In the genomic region with DNA sequence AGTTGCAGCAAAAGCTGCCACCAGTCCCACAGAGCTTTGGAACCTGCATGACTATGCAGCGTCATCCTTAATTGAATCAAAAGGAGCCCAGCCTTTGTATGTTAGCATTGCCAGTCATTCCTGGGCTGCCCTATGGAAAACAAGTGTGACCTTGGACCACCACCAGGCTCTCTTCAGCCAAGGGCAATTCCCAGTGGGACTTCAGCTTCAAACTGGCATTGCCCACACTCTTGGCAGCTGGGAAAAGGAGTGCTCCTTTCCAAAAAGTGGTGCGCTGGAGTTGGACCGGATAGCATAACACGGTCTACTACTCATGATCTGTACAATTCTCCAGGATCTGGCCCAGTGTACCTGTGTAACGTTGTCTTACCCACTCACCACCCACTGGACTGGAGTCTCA, we compare ENCODE assay signal across 33 cellular contexts.
"Had no signal": no experiment of that assay in that cellular context is flagged by ENCODE, and none has a peak within 500 bp of the region (broad histone marks: within the 10 kb centered on the region; RNA-seq: fewer than 3 reads in every experiment).

No MANE protein-coding gene starts in this region.

- H3K36me3 ChIP-seq: adrenal gland, ascending aorta, breast epithelium, cardiac muscle cell, colonic mucosa, gastroesophageal sphincter, WERI-Rb-1 had no signal

- H3K4me3 ChIP-seq: adrenal gland, ascending aorta, breast epithelium, cardiac muscle cell, colonic mucosa, gastroesophageal sphincter had no signal

- DNase-seq: activated B cell treated with CpG ODN at 0.5 μM for 24 hours; activated CD4-positive, alpha-beta memory T cell treated with anti-CD3 and anti-CD28 coated beads for 36 hours; activated CD4-positive, alpha-beta T cell treated with anti-CD3 and anti-CD28 coated beads for 48 hours; activated CD4-positive, alpha-beta T cell treated with anti-CD3 and anti-CD28 coated beads, Interleukin-2, amount 50 U/mL, for 1 hour; activated CD8-positive, alpha-beta memory T cell treated with anti-CD3 and anti-CD28 coated beads, Interleukin-2, amount 10 ng/mL, durations not matched to agents 7 days and 5 days; activated CD8-positive, alpha-beta memory T cell treated with anti-CD3 and anti-CD28 coated beads, Interleukin-2, amount 50 U/mL, for 4 hours; activated CD8-positive, alpha-beta T cell treated with anti-CD3 and anti-CD28 coated beads, Interleukin-2, amount 10 ng/mL, durations not matched to agents 7 days and 5 days; activated effector memory CD4-positive, alpha-beta T cell treated with anti-CD3 and anti-CD28 coated beads, Interleukin-2, amount 50 U/mL, for 16 hours; activated naive CD4-positive, alpha-beta T cell treated with anti-CD3 and anti-CD28 coated beads for 36 hours; activated naive CD8-positive, alpha-beta T cell treated with anti-CD3 and anti-CD28 coated beads for 36 hours; activated naive CD8-positive, alpha-beta T cell treated with anti-CD3 and anti-CD28 coated beads, Interleukin-2, amount 50 U/mL, for 24 hours; activated T-cell treated with anti-CD3 and anti-CD28 coated beads, Interleukin-2, amount 50 U/mL, for 1 hour; activated T-cell treated with anti-CD3 and anti-CD28 coated beads, Interleukin-2, amount 50 U/mL, for 48 hours; amygdala; central memory CD4-positive, alpha-beta T cell; cerebellar nuclear complex; colonic mucosa; dermis blood vessel endothelial cell; effector CD8-positive, alpha-beta T cell; head of caudate nucleus; hippocampal formation; T-helper 1 cell; T-helper 17 cell; T1000; WERI-Rb-1 had no signal

- H3K27ac ChIP-seq: adrenal gland, ascending aorta, breast epithelium, cardiac muscle cell, colonic mucosa, gastroesophageal sphincter, WERI-Rb-1 had no signal

- H3K9me3 ChIP-seq: adrenal gland, ascending aorta, colonic mucosa, gastroesophageal sphincter had no signal

- H3K27me3 ChIP-seq: adrenal gland, ascending aorta, breast epithelium, cardiac muscle cell, colonic mucosa, gastroesophageal sphincter had no signal

- ATAC-seq: activated CD4-positive, CD25-positive, alpha-beta regulatory T cell treated with anti-CD3 and anti-CD28 coated beads, Interleukin-2, amount 50 U/mL, for 24 hours; activated CD8-positive, alpha-beta memory T cell treated with anti-CD3 and anti-CD28 coated beads, Interleukin-2, amount 10 ng/mL, durations not matched to agents 7 days and 5 days; activated CD8-positive, alpha-beta T cell treated with anti-CD3 and anti-CD28 coated beads, Interleukin-2, amount 10 ng/mL, durations not matched to agents 7 days and 5 days; activated naive CD8-positive, alpha-beta T cell treated with anti-CD3 and anti-CD28 coated beads, Interleukin-2, amount 50 U/mL, for 24 hours; esophagus mucosa; gastroesophageal sphincter; T-helper 17 cell had no signal

- FAIRE-seq: endometrium had no signal

- H3K4me1 ChIP-seq: colonic mucosa had no signal
